In the genomic region with DNA sequence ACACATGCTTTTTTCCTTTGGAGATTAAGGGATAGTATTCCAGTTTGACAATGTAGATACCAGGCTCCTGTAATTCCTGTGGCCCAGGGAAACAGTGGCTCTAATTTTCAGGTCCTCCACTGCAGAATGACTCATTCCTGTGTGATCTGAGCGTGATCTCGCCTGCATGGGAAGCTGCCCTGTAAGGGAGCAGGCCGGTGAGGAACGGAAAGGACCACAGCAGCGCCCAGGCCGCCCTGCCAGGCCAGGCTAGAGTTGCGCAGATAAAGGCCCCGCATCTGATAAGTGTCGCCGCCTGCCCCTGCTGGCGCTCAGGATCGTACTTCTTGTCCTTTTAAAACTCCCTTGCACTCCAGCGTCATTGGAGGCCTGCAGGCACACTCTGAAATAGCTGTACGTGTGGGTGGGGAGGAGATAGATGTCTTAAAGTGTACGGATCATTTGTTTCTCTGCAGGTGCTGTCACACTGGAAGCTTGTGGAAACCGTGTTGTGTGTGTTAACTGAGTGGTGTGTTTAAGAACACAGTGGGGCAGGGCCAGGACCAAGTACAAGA, we compare ENCODE assay signal across 1 cellular context.
TF ChIP-seq lines count a peak whose summit lies in the region.

No MANE protein-coding gene starts in this region.

TF ChIP-seq in GM23338, 12 proteins besides CTCF, POLR2A, EP300 and RAD21:
- TF ChIP-seq, protein P1, sequence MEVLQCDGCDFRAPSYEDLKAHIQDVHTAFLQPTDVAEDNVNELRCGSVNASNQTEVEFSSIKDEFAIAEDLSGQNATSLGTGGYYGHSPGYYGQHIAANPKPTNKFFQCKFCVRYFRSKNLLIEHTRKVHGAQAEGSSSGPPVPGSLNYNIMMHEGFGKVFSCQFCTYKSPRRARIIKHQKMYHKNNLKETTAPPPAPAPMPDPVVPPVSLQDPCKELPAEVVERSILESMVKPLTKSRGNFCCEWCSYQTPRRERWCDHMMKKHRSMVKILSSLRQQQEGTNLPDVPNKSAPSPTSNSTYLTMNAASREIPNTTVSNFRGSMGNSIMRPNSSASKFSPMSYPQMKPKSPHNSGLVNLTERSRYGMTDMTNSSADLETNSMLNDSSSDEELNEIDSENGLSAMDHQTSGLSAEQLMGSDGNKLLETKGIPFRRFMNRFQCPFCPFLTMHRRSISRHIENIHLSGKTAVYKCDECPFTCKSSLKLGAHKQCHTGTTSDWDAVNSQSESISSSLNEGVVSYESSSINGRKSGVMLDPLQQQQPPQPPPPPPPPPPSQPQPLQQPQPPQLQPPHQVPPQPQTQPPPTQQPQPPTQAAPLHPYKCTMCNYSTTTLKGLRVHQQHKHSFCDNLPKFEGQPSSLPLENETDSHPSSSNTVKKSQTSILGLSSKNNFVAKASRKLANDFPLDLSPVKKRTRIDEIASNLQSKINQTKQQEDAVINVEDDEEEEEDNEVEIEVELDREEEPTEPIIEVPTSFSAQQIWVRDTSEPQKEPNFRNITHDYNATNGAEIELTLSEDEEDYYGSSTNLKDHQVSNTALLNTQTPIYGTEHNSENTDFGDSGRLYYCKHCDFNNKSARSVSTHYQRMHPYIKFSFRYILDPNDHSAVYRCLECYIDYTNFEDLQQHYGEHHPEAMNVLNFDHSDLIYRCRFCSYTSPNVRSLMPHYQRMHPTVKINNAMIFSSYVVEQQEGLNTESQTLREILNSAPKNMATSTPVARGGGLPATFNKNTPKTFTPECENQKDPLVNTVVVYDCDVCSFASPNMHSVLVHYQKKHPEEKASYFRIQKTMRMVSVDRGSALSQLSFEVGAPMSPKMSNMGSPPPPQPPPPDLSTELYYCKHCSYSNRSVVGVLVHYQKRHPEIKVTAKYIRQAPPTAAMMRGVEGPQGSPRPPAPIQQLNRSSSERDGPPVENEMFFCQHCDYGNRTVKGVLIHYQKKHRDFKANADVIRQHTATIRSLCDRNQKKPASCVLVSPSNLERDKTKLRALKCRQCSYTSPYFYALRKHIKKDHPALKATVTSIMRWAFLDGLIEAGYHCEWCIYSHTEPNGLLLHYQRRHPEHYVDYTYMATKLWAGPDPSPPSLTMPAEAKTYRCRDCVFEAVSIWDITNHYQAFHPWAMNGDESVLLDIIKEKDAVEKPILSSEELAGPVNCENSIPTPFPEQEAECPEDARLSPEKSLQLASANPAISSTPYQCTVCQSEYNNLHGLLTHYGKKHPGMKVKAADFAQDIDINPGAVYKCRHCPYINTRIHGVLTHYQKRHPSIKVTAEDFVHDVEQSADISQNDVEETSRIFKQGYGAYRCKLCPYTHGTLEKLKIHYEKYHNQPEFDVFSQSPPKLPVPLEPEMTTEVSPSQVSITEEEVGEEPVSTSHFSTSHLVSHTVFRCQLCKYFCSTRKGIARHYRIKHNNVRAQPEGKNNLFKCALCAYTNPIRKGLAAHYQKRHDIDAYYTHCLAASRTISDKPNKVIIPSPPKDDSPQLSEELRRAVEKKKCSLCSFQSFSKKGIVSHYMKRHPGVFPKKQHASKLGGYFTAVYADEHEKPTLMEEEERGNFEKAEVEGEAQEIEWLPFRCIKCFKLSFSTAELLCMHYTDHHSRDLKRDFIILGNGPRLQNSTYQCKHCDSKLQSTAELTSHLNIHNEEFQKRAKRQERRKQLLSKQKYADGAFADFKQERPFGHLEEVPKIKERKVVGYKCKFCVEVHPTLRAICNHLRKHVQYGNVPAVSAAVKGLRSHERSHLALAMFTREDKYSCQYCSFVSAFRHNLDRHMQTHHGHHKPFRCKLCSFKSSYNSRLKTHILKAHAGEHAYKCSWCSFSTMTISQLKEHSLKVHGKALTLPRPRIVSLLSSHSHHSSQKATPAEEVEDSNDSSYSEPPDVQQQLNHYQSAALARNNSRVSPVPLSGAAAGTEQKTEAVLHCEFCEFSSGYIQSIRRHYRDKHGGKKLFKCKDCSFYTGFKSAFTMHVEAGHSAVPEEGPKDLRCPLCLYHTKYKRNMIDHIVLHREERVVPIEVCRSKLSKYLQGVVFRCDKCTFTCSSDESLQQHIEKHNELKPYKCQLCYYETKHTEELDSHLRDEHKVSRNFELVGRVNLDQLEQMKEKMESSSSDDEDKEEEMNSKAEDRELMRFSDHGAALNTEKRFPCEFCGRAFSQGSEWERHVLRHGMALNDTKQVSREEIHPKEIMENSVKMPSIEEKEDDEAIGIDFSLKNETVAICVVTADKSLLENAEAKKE (CRISPR knock-in tag; IDR thresholded peaks at IDR 0.05) = no peak
- no peak for TF ChIP-seq ZNF114 (CRISPR knock-in tag; IDR thresholded peaks at IDR 0.05)
- no peak for TF ChIP-seq CREB1 (CRISPR knock-in tag; IDR thresholded peaks at IDR 0.05; ENCODE audit: low read depth)
- TF ChIP-seq JUNB (IDR thresholded peaks at IDR 0.05; ENCODE audit: unreplicated experiment) = no peak
- TF ChIP-seq STAT1 (IDR thresholded peaks at IDR 0.05; ENCODE audit: unreplicated experiment) = no peak
TF ChIP-seq in GM23338: peak in this region for 0.
